ENCODE assay signal across 9 cellular contexts in the genomic region with DNA sequence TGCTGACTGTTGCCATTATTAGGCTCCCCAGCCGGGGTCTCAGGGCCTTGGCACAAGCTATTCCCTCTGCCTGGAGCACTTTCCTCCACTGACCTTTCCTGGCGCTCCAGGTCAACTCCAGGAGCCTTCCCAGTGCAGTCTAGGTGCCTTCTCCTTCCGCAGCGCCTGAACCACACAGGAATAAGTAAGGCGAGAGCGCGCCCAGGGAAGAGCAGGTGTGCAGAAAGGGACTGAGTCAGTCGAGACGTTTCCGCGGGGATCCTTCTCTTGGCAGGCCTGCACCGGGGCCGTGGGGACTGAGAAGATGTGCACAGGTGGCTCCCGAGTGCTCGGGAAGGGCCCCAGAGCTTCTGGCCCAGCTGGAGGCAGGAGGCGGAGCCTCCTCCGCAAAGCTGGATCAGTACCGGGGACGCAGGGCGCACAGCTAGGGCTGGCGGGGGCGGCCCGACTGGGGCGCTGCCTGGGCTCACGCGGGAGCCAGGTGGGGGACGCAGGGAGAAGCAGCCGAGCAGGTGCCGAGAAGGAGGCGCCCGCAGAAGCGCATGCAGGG. TPM values are rescaled to one million over a fixed set of nuclear protein-coding genes. Genes with fewer than 3 reads are reported as not detected.
DNase-seq lines count a peak whose midpoint lies in the region; ATAC-seq lines count a peak whose summit lies in the region.
"Had no signal": no experiment of that assay in that cellular context is flagged by ENCODE, and none has a peak within 500 bp of the region (broad histone marks: within the 10 kb centered on the region; RNA-seq: fewer than 3 reads in every experiment).

No MANE protein-coding gene starts in this region.

- intact Hi-C loops in left cardiac atrium (cut with DNase I): no loop called here

- no peak overlapping the region for H3K27ac Mint-ChIP-seq in activated CD8-positive, alpha-beta memory T cell treated with anti-CD3 and anti-CD28 coated beads, Interleukin-2, amount 10 ng/mL, durations not matched to agents 7 days and 5 days

- peak overlapping the region; percentile 40 for H3K4me3 Mint-ChIP-seq in activated CD8-positive, alpha-beta memory T cell treated with anti-CD3 and anti-CD28 coated beads, Interleukin-2, amount 10 ng/mL, durations not matched to agents 7 days and 5 days

- DNase-seq in NCI-H187 (lab: John Stamatoyannopoulos, UW): peak; percentile 6 to 49
- DNase-seq in NCI-H187 treated with DMSO at 0.1 percent for 48 hours (lab: John Stamatoyannopoulos, UW): no peak
- peak; percentile 26 for DNase-seq in HT-29 (ENCODE audit: low spot score)
- DNase-seq in activated CD8-positive, alpha-beta memory T cell treated with anti-CD3 and anti-CD28 coated beads, Interleukin-2, amount 10 ng/mL, durations not matched to agents 7 days and 5 days: no peak
- DNase-seq in left cardiac atrium: no peak
- no peak for DNase-seq in skeletal muscle cell (ENCODE audit: low read depth)
- DNase-seq in COLO668 (lab: John Stamatoyannopoulos, UW; ENCODE audit: unreplicated experiment): no peak
- no peak for DNase-seq in SIG-M5 (lab: John Stamatoyannopoulos, UW)

- peak overlapping the region; percentile 22 for H3K4me3 ChIP-seq in skeletal muscle cell (ENCODE audit: low read depth, low read length)

- H3K36me3 Mint-ChIP-seq in activated CD8-positive, alpha-beta memory T cell treated with anti-CD3 and anti-CD28 coated beads, Interleukin-2, amount 10 ng/mL, durations not matched to agents 7 days and 5 days: peaks cover 17% of the 10 kb centered on the region

- H3K27me3 Mint-ChIP-seq in activated CD8-positive, alpha-beta memory T cell treated with anti-CD3 and anti-CD28 coated beads, Interleukin-2, amount 10 ng/mL, durations not matched to agents 7 days and 5 days: peaks cover 34% of the 10 kb centered on the region

- H3K9me3 Mint-ChIP-seq in activated CD8-positive, alpha-beta memory T cell treated with anti-CD3 and anti-CD28 coated beads, Interleukin-2, amount 10 ng/mL, durations not matched to agents 7 days and 5 days (ENCODE audit: low read depth): no peaks in the 10 kb centered on the region

- peaks cover 6% of the 10 kb centered on the region for H3K4me1 Mint-ChIP-seq in activated CD8-positive, alpha-beta memory T cell treated with anti-CD3 and anti-CD28 coated beads, Interleukin-2, amount 10 ng/mL, durations not matched to agents 7 days and 5 days

- CTCF ChIA-PET in activated CD8-positive, alpha-beta memory T cell treated with anti-CD3 and anti-CD28 coated beads, Interleukin-2, amount 10 ng/mL, durations not matched to agents 7 days and 5 days (lab: Charles Lee): interaction anchor here (1.3 to 2.8 kb wide), 2 partner anchors 49 to 392 kb away, joined by 4 to 10 read pairs; no protein-coding TSS in a partner anchor

- no peak for ATAC-seq in activated CD8-positive, alpha-beta memory T cell treated with anti-CD3 and anti-CD28 coated beads, Interleukin-2, amount 10 ng/mL, durations not matched to agents 7 days and 5 days
- ATAC-seq in left cardiac atrium: peak; percentile 14 to 38

RNA-seq across cellular contexts. Expression of gene BMP8A, which starts 0.8 kb away (rescaled TPM):
- total RNA-seq in HT-29 (2014; rRNA removed; shearing (Covaris generic)): 0.05 TPM in 1 of 2 replicates, not detected in the other
- total RNA-seq in activated CD8-positive, alpha-beta memory T cell treated with anti-CD3 and anti-CD28 coated beads, Interleukin-2, amount 10 ng/mL, durations not matched to agents 7 days and 5 days: not detected
- total RNA-seq in left cardiac atrium: 1 to 10 TPM; 1.3 to 2.9 TPM
- total RNA-seq: T-helper 2 cell treated with Interferon-gamma antibody and Interleukin-4, amounts not matched to agents 100 ng/mL and 5 ng/mL, for 36 hours had no signal

Comparison
In these comparisons a context has a peak if more than half of its experiments do, and no peak if none do; other contexts are left out.
1. DNase-seq: peak in NCI-H187 (2 of 2) and HT-29 (single experiment); none in NCI-H187 treated with DMSO at 0.1 percent for 48 hours (single experiment), activated CD8-positive, alpha-beta memory T cell treated with anti-CD3 and anti-CD28 coated beads, Interleukin-2, amount 10 ng/mL, durations not matched to agents 7 days and 5 days (single experiment), left cardiac atrium (single experiment), skeletal muscle cell (single experiment), COLO668 (single experiment) and SIG-M5 (single experiment).